1 cellular context compared by ENCODE assay signal in the genomic region with DNA sequence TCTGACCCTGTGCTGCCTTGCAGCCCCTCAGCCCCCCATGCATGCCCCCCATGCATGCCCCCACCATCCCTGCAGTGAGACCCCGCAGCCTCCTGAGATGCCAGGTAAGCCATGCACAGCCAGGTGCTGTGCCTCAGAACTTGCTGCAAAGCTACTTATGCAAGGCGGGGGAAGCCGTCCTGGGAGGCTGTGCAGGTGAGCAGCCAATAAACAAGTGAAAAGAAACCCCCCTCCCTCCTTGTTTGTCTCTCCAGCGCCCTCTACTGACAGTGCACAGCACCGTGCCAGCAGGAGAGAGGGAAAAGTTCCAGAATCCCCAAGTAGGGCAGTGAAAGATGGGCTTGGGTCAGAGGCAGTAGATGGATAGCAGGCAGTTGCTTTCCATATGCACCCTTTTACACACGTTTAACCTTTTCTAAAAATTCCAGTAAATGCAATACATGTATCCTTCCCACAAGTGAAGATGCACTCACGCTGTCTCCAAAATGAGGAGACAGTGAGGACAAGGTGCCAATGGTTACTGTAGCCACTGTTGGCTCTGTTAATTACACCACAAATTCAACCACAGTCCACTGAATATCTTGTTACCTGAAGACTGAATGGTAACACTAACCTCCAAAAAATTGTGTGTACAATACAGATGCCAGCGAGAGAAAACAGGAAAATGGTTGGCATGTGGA.
TF ChIP-seq lines count a peak whose summit lies in the region.

No MANE protein-coding gene starts in this region.

TF ChIP-seq in K562, 482 proteins besides CTCF, POLR2A, EP300 and RAD21:
- TF ChIP-seq, protein P1, sequence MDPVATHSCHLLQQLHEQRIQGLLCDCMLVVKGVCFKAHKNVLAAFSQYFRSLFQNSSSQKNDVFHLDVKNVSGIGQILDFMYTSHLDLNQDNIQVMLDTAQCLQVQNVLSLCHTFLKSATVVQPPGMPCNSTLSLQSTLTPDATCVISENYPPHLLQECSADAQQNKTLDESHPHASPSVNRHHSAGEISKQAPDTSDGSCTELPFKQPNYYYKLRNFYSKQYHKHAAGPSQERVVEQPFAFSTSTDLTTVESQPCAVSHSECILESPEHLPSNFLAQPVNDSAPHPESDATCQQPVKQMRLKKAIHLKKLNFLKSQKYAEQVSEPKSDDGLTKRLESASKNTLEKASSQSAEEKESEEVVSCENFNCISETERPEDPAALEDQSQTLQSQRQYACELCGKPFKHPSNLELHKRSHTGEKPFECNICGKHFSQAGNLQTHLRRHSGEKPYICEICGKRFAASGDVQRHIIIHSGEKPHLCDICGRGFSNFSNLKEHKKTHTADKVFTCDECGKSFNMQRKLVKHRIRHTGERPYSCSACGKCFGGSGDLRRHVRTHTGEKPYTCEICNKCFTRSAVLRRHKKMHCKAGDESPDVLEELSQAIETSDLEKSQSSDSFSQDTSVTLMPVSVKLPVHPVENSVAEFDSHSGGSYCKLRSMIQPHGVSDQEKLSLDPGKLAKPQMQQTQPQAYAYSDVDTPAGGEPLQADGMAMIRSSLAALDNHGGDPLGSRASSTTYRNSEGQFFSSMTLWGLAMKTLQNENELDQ (CRISPR knock-in tag; IDR thresholded peaks at IDR 0.05; ENCODE audit: borderline replicate concordance): no peak
- no peak for TF ChIP-seq MTA1 (IDR thresholded peaks at IDR 0.05; ENCODE audit: borderline replicate concordance)
- TF ChIP-seq PHF8 (IDR thresholded peaks at IDR 0.05; ENCODE audit: borderline replicate concordance, low read length): no peak
- no peak for TF ChIP-seq GTF2A2 (tag; IDR thresholded peaks at IDR 0.05)
- TF ChIP-seq ZNF24 (IDR thresholded peaks at IDR 0.05): no peak
- no peak for TF ChIP-seq ZNF408 (CRISPR knock-in tag; IDR thresholded peaks at IDR 0.05; ENCODE audit: low read depth)
- TF ChIP-seq MAZ (CRISPR knock-in tag; conservative IDR thresholded peaks at IDR 0.05 in 1 of 2, IDR thresholded peaks at IDR 0.05 in 1 of 2): peak in 1 of 2 experiments; percentile 87; a peak in 2 of 4 replicates
- TF ChIP-seq, protein P2, sequence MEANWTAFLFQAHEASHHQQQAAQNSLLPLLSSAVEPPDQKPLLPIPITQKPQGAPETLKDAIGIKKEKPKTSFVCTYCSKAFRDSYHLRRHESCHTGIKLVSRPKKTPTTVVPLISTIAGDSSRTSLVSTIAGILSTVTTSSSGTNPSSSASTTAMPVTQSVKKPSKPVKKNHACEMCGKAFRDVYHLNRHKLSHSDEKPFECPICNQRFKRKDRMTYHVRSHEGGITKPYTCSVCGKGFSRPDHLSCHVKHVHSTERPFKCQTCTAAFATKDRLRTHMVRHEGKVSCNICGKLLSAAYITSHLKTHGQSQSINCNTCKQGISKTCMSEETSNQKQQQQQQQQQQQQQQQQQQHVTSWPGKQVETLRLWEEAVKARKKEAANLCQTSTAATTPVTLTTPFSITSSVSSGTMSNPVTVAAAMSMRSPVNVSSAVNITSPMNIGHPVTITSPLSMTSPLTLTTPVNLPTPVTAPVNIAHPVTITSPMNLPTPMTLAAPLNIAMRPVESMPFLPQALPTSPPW (CRISPR knock-in tag; IDR thresholded peaks at IDR 0.05): peak; percentile 65
- TF ChIP-seq, protein P3, sequence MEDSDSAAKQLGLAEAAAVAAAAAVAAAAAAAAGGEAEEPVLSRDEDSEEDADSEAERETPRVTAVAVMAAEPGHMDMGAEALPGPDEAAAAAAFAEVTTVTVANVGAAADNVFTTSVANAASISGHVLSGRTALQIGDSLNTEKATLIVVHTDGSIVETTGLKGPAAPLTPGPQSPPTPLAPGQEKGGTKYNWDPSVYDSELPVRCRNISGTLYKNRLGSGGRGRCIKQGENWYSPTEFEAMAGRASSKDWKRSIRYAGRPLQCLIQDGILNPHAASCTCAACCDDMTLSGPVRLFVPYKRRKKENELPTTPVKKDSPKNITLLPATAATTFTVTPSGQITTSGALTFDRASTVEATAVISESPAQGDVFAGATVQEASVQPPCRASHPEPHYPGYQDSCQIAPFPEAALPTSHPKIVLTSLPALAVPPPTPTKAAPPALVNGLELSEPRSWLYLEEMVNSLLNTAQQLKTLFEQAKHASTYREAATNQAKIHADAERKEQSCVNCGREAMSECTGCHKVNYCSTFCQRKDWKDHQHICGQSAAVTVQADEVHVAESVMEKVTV (CRISPR knock-in tag; IDR thresholded peaks at IDR 0.05): 0 out of 2 replicates have a peak, but pooled peaks have one; percentile 41
- peak; percentile 54 for TF ChIP-seq SMC3 (conservative IDR thresholded peaks at IDR 0.05; ENCODE audit: insufficient read depth, low read depth, low read length)
- no peak for TF ChIP-seq ZNF717 (CRISPR knock-in tag; IDR thresholded peaks at IDR 0.05)
- TF ChIP-seq, protein P4, sequence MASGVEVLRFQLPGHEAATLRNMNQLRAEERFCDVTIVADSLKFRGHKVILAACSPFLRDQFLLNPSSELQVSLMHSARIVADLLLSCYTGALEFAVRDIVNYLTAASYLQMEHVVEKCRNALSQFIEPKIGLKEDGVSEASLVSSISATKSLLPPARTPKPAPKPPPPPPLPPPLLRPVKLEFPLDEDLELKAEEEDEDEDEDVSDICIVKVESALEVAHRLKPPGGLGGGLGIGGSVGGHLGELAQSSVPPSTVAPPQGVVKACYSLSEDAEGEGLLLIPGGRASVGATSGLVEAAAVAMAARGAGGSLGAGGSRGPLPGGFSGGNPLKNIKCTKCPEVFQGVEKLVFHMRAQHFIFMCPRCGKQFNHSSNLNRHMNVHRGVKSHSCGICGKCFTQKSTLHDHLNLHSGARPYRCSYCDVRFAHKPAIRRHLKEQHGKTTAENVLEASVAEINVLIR (CRISPR knock-in tag; IDR thresholded peaks at IDR 0.05): no peak
- no peak for TF ChIP-seq ZNF77 (CRISPR knock-in tag; IDR thresholded peaks at IDR 0.05)
- no peak for TF ChIP-seq PPARD (CRISPR knock-in tag; IDR thresholded peaks at IDR 0.05)
- TF ChIP-seq SRF (CRISPR knock-in tag; IDR thresholded peaks at IDR 0.05): 0 out of 4 replicates have a peak, but pooled peaks of 1 of the 2 experiments have one; percentile 29
TF ChIP-seq in K562: peak in this region for 5.
